Comparison of ENCODE assay signal across 24 cellular contexts in the genomic region with DNA sequence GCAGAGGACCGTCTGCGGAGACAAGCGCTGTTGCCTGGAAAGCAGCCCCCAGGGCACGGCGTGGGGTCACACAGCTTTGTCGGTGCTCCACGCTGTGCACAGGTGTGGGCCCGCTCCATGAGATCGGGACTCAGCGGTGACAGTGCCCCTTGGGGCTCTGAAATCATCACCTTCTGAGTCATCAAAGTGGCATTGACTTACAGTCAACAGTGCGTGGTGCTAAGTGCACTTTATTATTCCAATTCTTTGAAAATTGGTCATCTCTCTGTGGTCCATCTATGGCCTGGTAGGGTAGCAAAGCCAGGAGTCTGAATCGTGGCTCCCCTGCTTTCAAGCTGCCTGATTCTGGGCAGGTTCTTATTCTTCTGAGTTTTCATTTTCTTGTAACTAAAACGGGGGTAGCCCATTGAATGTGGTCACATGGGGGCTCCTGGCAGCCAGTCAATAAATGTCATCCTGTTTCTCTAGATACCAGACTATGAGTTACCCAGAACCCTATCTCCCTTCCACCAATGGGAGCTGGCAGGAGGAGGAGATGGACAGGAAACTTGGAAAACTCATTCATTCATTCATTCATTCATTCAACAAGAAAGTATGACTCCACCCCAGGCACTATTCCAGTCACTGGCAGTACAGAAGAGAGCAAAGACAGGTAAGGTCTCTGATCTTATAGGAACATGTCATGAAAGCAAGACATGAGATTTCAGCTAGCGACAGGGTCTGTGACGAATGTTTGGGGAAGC. TPM values are rescaled to one million over a fixed set of nuclear protein-coding genes. Genes with fewer than 3 reads are reported as not detected.
DNase-seq lines count a peak whose midpoint lies in the region; ATAC-seq, FAIRE-seq and TF ChIP-seq lines count a peak whose summit lies in the region.
"Had no signal": no experiment of that assay in that cellular context is flagged by ENCODE, and none has a peak within 500 bp of the region (broad histone marks: within the 10 kb centered on the region; RNA-seq: fewer than 3 reads in every experiment).

No MANE protein-coding gene starts in this region.

- no peak for FAIRE-seq in K562 (lab: Jason Lieb, UNC)
- FAIRE-seq: endothelial cell of umbilical vein had no signal

- no peaks in the 10 kb centered on the region for H3K79me2 ChIP-seq in K562 (ENCODE audit: control insufficient read depth, insufficient read depth, low read length)

- no TSS peak for BruUV-seq in K562 (replicated peaks; lab: Mats Ljungman, UMichigan)

- H3K9me3 ChIP-seq in K562 (replicated peaks; ENCODE audit: control insufficient read depth, insufficient read depth, low read depth, low read length) = no peaks in the 10 kb centered on the region
- no peaks in the 10 kb centered on the region for H3K9me3 ChIP-seq in suprapubic skin
- H3K9me3 ChIP-seq: body of pancreas, right atrium auricular region had no signal

- no peak overlapping the region for H3K4me3 ChIP-seq in K562
- H3K4me3 ChIP-seq in suprapubic skin = no peak overlapping the region
- H3K4me3 ChIP-seq: body of pancreas, coronary artery, right atrium auricular region had no signal

- no peaks in the 10 kb centered on the region for H3K9me1 ChIP-seq in K562 (ENCODE audit: control insufficient read depth, insufficient read depth, low read length)

- no peaks in the 10 kb centered on the region for H3K9me3 Mint-ChIP-seq in activated CD4-positive, alpha-beta T cell treated with anti-CD3 and anti-CD28 coated beads for 36 hours (ENCODE audit: low read depth)
- H3K9me3 Mint-ChIP-seq: CD14-positive monocyte; T-helper 1 cell treated with Interleukin-12 subunit alpha and Interleukin-12 subunit beta and Interleukin-4 antibody, amounts not matched to agents 30 μg/mL and 1 μg/mL, for 36 hours; type B pancreatic cell had no signal

- H3K36me3 Mint-ChIP-seq in activated CD4-positive, alpha-beta T cell treated with anti-CD3 and anti-CD28 coated beads for 36 hours (ENCODE audit: low read depth) = no peaks in the 10 kb centered on the region
- H3K36me3 Mint-ChIP-seq: activated naive CD8-positive, alpha-beta T cell; CD14-positive monocyte; type B pancreatic cell had no signal

- peaks cover 0 to 3% of the 10 kb centered on the region in 2 experiments; a peak in 1 of 5 replicates for H3K4me1 ChIP-seq in K562 (replicated peaks in 1 of 2; ENCODE audit: control insufficient read depth in 2 of 2, insufficient read depth in 2 of 2, low read length in 2 of 2)
- peaks cover 3% of the 10 kb centered on the region for H3K4me1 ChIP-seq in suprapubic skin
- H3K4me1 ChIP-seq: body of pancreas, right atrium auricular region had no signal

- in situ Hi-C loops in K562 (cut with MboI) = no loop called here

- CTCF ChIA-PET in activated CD4-positive, alpha-beta T cell treated with anti-CD3 and anti-CD28 coated beads for 36 hours (lab: Charles Lee) = no interaction called here
- CTCF ChIA-PET in K562 (lab: Yijun Ruan, JAX; ENCODE audit: low intra/inter-chr PET ratio) = no interaction called here

- TF ChIP-seq CTCF in K562 (IDR thresholded peaks at IDR 0.05 in 2 of 3, conservative IDR thresholded peaks at IDR 0.05 in 1 of 3; ENCODE audit: insufficient read depth in 2 of 3, low read depth in 1 of 3, low read length in 3 of 3) (no peak), suprapubic skin (IDR thresholded peaks at IDR 0.05) (no peak)

- no peak overlapping the region for H3K9ac ChIP-seq in K562 (ENCODE audit: insufficient read depth in 1 of 2, low read depth in 2 of 2, low read length in 2 of 2)

- H3K27me3 ChIP-seq in K562 (ENCODE audit: control insufficient read depth in 2 of 2, insufficient read depth in 2 of 2, low read length in 2 of 2) = peaks cover 24 to 69% of the 10 kb centered on the region in 2 experiments
- peaks cover 91% of the 10 kb centered on the region for H3K27me3 ChIP-seq in suprapubic skin
- H3K27me3 ChIP-seq: body of pancreas, right atrium auricular region had no signal

- no peak overlapping the region for H3K27ac ChIP-seq in K562 (ENCODE audit: extremely low read depth, low read depth, low read length)
- H3K27ac ChIP-seq in suprapubic skin = no peak overlapping the region
- H3K27ac ChIP-seq: body of pancreas, coronary artery, right atrium auricular region, VCaP had no signal

- no peak overlapping the region for H2AFZ ChIP-seq in K562 (ENCODE audit: low read depth, low read length)

- peaks cover 27% of the 10 kb centered on the region for H3K27me3 Mint-ChIP-seq in activated CD4-positive, alpha-beta T cell treated with anti-CD3 and anti-CD28 coated beads for 36 hours

- H3K4me1 Mint-ChIP-seq in activated CD4-positive, alpha-beta T cell treated with anti-CD3 and anti-CD28 coated beads for 36 hours = no peaks in the 10 kb centered on the region
- H3K4me1 Mint-ChIP-seq: CD14-positive monocyte had no signal

- no peak for TF ChIP-seq EP300 in K562 (IDR thresholded peaks at IDR 0.05; ENCODE audit: low read length)
- no peak for TF ChIP-seq EP300 in suprapubic skin (IDR thresholded peaks at IDR 0.05)

- intact Hi-C loops in activated CD4-positive, alpha-beta T cell treated with anti-CD3 and anti-CD28 coated beads for 36 hours (cut with DNase I, micrococcal nuclease) = no loop called here
- intact Hi-C loops in K562 (cut with micrococcal nuclease) = no loop called here

- no peak overlapping the region for H3K27ac Mint-ChIP-seq in activated CD4-positive, alpha-beta T cell treated with anti-CD3 and anti-CD28 coated beads for 36 hours
- H3K27ac Mint-ChIP-seq: activated naive CD8-positive, alpha-beta T cell; CD14-positive monocyte; T-helper 1 cell treated with Interleukin-12 subunit alpha and Interleukin-12 subunit beta and Interleukin-4 antibody, amounts not matched to agents 30 μg/mL and 1 μg/mL, for 36 hours; type B pancreatic cell had no signal

- TF ChIP-seq RAD21 in K562 (CRISPR knock-in tag; conservative IDR thresholded peaks at IDR 0.05 in 1 of 2, IDR thresholded peaks at IDR 0.05 in 1 of 2) = no peak

- POLR2A ChIA-PET in activated CD4-positive, alpha-beta T cell treated with anti-CD3 and anti-CD28 coated beads for 36 hours (lab: Charles Lee) = no interaction called here
- POLR2A ChIA-PET in K562 (lab: Yijun Ruan, JAX) = interaction anchor here (1.3 kb wide), 1 partner anchor 32 kb away, joined by 5 read pairs; no protein-coding TSS in a partner anchor

- H3K36me3 ChIP-seq in K562 (ENCODE audit: control insufficient read depth, insufficient read depth, low read length) (no peaks in the 10 kb centered on the region), suprapubic skin (no peaks in the 10 kb centered on the region)
- H3K36me3 ChIP-seq: right atrium auricular region had no signal

- peaks cover 6% of the 10 kb centered on the region for H4K20me1 ChIP-seq in K562 (replicated peaks; ENCODE audit: control insufficient read depth, insufficient read depth, low read length)

- no peak overlapping the region for H3K4me2 ChIP-seq in K562 (ENCODE audit: insufficient read depth, low read length)

- whole genome bisulfite sequencing in K562 (ENCODE audit: insufficient coverage, low coverage, missing lambda C conversion rate) = 7% methylated on average over 15 of the region's 15 CpGs
- WGBS in suprapubic skin = 46% methylated on average over 15 of the region's 15 CpGs

- ATAC-seq in activated CD4-positive, alpha-beta T cell treated with anti-CD3 and anti-CD28 coated beads for 36 hours = peak; percentile 42
- ATAC-seq in K562 (no peak), HG02973 (IDR thresholded peaks at IDR 0.05; ENCODE audit: unreplicated experiment) (no peak)
- ATAC-seq: body of pancreas, left colon had no signal

- no peak overlapping the region for H3K4me3 Mint-ChIP-seq in activated CD4-positive, alpha-beta T cell treated with anti-CD3 and anti-CD28 coated beads for 36 hours
- H3K4me3 Mint-ChIP-seq: activated naive CD8-positive, alpha-beta T cell; T-helper 1 cell treated with Interleukin-12 subunit alpha and Interleukin-12 subunit beta and Interleukin-4 antibody, amounts not matched to agents 30 μg/mL and 1 μg/mL, for 36 hours; type B pancreatic cell had no signal

- no peak for DNase-seq in activated CD4-positive, alpha-beta T cell treated with anti-CD3 and anti-CD28 coated beads for 36 hours
- DNase-seq in activated CD4-positive, alpha-beta T cell treated with anti-CD3 and anti-CD28 coated beads for 48 hours = no peak
- DNase-seq in M059J (ENCODE audit: low read depth) (peak; percentile 73), K562 (ENCODE audit: extremely low read depth in 1 of 4, low spot score in 3 of 4) (no peak), retina (peak; percentile 49), suprapubic skin (ENCODE audit: low spot score in 2 of 2) (no peak), NCI-H2171 treated with DMSO at 0.1 percent for 48 hours (lab: John Stamatoyannopoulos, UW) (no peak)
- DNase-seq: activated CD4-positive, alpha-beta T cell treated with anti-CD3 and anti-CD28 coated beads, Interleukin-2, amount 50 U/mL, for 48 hours; body of pancreas; Karpas-422; left colon; midbrain; NCI-H1105; SHP77 treated with DMSO at 0.1 percent for 48 hours; stimulated activated naive CD4-positive, alpha-beta T cell had no signal

- TF ChIP-seq POLR2A in K562 (conservative IDR thresholded peaks at IDR 0.05) (no peak), suprapubic skin (IDR thresholded peaks at IDR 0.05) (no peak)

TF ChIP-seq in K562, 482 proteins besides CTCF, POLR2A, EP300 and RAD21 (continues in another document):
- peak; percentile 83 for TF ChIP-seq ZNF24 (IDR thresholded peaks at IDR 0.05)

RNA-seq across cellular contexts. Expression of a gene that starts 20.3 kb away (rescaled TPM):
- total RNA-seq in activated CD4-positive, alpha-beta T cell treated with anti-CD3 and anti-CD28 coated beads for 36 hours = not detected
- 0.05 and 0.12 TPM in 2 replicates for total RNA-seq in M059J (2014; rRNA removed; shearing (Covaris generic))
- not detected in 2 replicates for total RNA-seq in K562 (2011; cell fraction: chromatin; rRNA removed; ENCODE audit: low replicate concordance)
- total RNA-seq in K562 (2011; cell fraction: nucleolus; rRNA removed) = not detected in 2 replicates
- total RNA-seq in K562 (2011; cell fraction: nucleoplasm; rRNA removed) = not detected in 2 replicates
- total RNA-seq in K562 (2014; rRNA removed) (not detected in 2 replicates), K562 (2014; rRNA removed; fragmentation: Illumina TruSeq; extraction: Trizol) (not detected in 2 replicates), K562 (2015; rRNA removed; fragmentation: Illumina TruSeq; extraction: Trizol) (not detected in 2 replicates), K562 (2021) (not detected in 2 replicates), suprapubic skin (not detected)
- polyA plus RNA-seq in K562 (2011; rRNA removed) (not detected in 2 replicates), K562 (2014; fragmentation: Illumina TruSeq; extraction: Trizol) (not detected in 2 replicates), K562 (2014; fragmentation: Nextera tagmentation; extraction: Ambion mirVana) (not detected), K562 (2014; rRNA removed) (not detected in 2 replicates)
- 0.03 TPM in 1 of 2 replicates, not detected in the other for polyA plus RNA-seq in K562 (2011; cell fraction: cytosol; rRNA removed)
- polyA plus RNA-seq in K562 (2011; cell fraction: nucleus; rRNA removed) = not detected in 2 replicates
- polyA plus RNA-seq in K562 (2012) = 0.06 TPM in 1 of 2 replicates, not detected in the other
- polyA minus RNA-seq in K562 (2011; rRNA and poly(A)+ RNA removed) = not detected in 2 replicates
- not detected in 2 replicates for polyA minus RNA-seq in K562 (2011; cell fraction: cytosol; rRNA and poly(A)+ RNA removed)
- not detected in 2 replicates for polyA minus RNA-seq in K562 (2011; cell fraction: nucleus; rRNA and poly(A)+ RNA removed)
- total RNA-seq: left colon, right atrium auricular region had no signal

Comparison
In these comparisons a context has a peak if more than half of its experiments do, and no peak if none do; other contexts are left out.
1. DNase-seq: peak in M059J (single experiment) and retina (single experiment); none in activated CD4-positive, alpha-beta T cell treated with anti-CD3 and anti-CD28 coated beads for 36 hours (single experiment), activated CD4-positive, alpha-beta T cell treated with anti-CD3 and anti-CD28 coated beads for 48 hours (single experiment), K562 (0 of 4), suprapubic skin (0 of 2) and NCI-H2171 treated with DMSO at 0.1 percent for 48 hours (single experiment).